In genomic region chr22:36332623-36333331, GRCh38 we compare ENCODE assay signal across 1 cellular context.
A peak's percentile ranks its signal among the peaks of the same experiment; 100 is the strongest.
TF ChIP-seq lines count a peak whose summit lies in the region.

No MANE protein-coding gene starts in this region.

TF ChIP-seq in HEK293, 187 proteins besides CTCF, POLR2A, EP300 and RAD21 (continued from another document):
- TF ChIP-seq, protein P1, sequence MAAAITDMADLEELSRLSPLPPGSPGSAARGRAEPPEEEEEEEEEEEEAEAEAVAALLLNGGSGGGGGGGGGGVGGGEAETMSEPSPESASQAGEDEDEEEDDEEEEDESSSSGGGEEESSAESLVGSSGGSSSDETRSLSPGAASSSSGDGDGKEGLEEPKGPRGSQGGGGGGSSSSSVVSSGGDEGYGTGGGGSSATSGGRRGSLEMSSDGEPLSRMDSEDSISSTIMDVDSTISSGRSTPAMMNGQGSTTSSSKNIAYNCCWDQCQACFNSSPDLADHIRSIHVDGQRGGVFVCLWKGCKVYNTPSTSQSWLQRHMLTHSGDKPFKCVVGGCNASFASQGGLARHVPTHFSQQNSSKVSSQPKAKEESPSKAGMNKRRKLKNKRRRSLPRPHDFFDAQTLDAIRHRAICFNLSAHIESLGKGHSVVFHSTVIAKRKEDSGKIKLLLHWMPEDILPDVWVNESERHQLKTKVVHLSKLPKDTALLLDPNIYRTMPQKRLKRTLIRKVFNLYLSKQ (tag by site-specific recombination; IDR thresholded peaks at IDR 0.05; ENCODE audit: borderline replicate concordance) = no peak
- TF ChIP-seq MEIS1 (CRISPR knock-in tag; IDR thresholded peaks at IDR 0.05; ENCODE audit: borderline replicate concordance) = no peak
- TF ChIP-seq, protein P2, sequence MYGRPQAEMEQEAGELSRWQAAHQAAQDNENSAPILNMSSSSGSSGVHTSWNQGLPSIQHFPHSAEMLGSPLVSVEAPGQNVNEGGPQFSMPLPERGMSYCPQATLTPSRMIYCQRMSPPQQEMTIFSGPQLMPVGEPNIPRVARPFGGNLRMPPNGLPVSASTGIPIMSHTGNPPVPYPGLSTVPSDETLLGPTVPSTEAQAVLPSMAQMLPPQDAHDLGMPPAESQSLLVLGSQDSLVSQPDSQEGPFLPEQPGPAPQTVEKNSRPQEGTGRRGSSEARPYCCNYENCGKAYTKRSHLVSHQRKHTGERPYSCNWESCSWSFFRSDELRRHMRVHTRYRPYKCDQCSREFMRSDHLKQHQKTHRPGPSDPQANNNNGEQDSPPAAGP (tag by site-specific recombination; IDR thresholded peaks at IDR 0.05) = 0 out of 2 replicates have a peak, but pooled peaks have one; percentile 5
TF ChIP-seq in HEK293: peak in this region for 26.
